In the genomic region with DNA sequence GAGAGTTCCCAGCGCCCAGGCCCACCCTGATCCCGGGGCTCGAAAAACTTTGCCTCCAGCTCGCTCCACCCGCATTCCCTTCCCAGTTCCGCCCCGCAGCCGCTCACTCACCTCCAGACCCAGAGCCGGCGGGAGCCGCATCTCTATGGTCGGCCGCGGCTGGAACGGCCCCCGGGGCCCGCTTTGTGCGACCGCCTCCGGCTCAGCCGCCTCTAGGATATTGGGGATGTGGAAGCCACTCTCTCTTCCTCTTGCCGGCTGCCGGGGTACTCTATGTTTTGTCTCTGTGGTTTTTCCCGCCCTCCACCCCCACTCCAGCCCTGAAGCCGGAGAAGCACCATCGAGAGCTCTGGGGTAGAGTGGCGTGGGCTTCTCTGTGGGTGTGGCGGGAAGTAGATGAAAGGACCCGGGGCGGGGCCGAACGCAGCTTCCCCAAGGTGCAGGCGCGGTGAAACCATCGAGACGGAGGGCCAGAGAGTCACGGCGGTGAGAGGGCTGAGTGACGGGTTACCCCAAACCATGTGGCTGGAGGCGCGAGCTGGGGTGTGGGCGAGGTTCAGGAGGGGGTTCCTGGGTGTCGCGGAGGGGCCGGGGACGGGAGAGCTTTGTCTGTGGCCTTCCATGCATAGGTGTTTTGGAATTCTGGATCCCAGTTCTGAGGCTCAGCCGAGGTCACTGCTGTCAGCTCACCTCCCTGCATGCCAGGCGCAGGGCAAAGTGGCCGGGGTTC, we compare ENCODE assay signal across 8 cellular contexts. TPM values are rescaled to one million over a fixed set of nuclear protein-coding genes. Genes with fewer than 3 reads are reported as not detected.
DNase-seq lines count a peak whose midpoint lies in the region; ATAC-seq and TF ChIP-seq lines count a peak whose summit lies in the region.

Gene BCS1L, plus strand, starts transcription at position 426 of the 730 bp plus-strand sequence. CDS start 1,305 bp downstream, outside the sequence.
Gene ZNF142, minus strand, starts transcription at position 366 of the 730 bp plus-strand sequence. CDS start 3,194 bp downstream, outside the sequence.

- H2AFZ ChIP-seq in GM23338 (peak within 1 kb of the TSS; percentile 98), fibroblast of lung (ENCODE audit: low read length) (peak within 1 kb of the TSS; percentile 83)

- peak within 1 kb of the TSS; percentile 95 for H3K4me3 Mint-ChIP-seq in GM23338
- H3K4me3 Mint-ChIP-seq in activated T-helper 1 cell treated with anti-CD3 and anti-CD28 coated beads, Interleukin-12 subunit alpha, Interleukin-12 subunit beta, Interleukin-2, Interleukin-4 antibody, amounts not matched to agents 30 ng/mL and 10 ng/mL and 1 ng/mL, durations not matched to agents 14 hours and 24 hours and 36 hours = peak within 1 kb of the TSS; percentile 99
- H3K4me3 Mint-ChIP-seq in naive thymus-derived CD4-positive, alpha-beta T cell = peak within 1 kb of the TSS; percentile 90 to 99 (median 98)
- peak within 1 kb of the TSS; percentile 88 for H3K4me3 Mint-ChIP-seq in stimulated activated memory B cell treated with anti-CD40 and anti-IgM and Interleukin-4, amounts not matched to agents 10 μg/mL and 1 μg/mL and 100 μg/mL, for 72 hours

- H3F3A ChIP-seq in DOHH2 (ENCODE audit: control insufficient read depth, insufficient read depth) (no peaks in the 10 kb centered on the region), GM23338 (replicated peaks; ENCODE audit: low read depth) (0 out of 2 replicates have a peak, but pooled peaks cover 12% of the 10 kb centered on the region)

- peak within 1 kb of the TSS; percentile 89 for H3K27ac Mint-ChIP-seq in GM23338
- peak within 1 kb of the TSS; percentile 97 for H3K27ac Mint-ChIP-seq in activated T-helper 1 cell treated with anti-CD3 and anti-CD28 coated beads, Interleukin-12 subunit alpha, Interleukin-12 subunit beta, Interleukin-2, Interleukin-4 antibody, amounts not matched to agents 30 ng/mL and 10 ng/mL and 1 ng/mL, durations not matched to agents 14 hours and 24 hours and 36 hours
- H3K27ac Mint-ChIP-seq in naive thymus-derived CD4-positive, alpha-beta T cell = peak within 1 kb of the TSS; percentile 74 to 96 (median 93)
- peak within 1 kb of the TSS; percentile 80 for H3K27ac Mint-ChIP-seq in stimulated activated memory B cell treated with anti-CD40 and anti-IgM and Interleukin-4, amounts not matched to agents 10 μg/mL and 1 μg/mL and 100 μg/mL, for 72 hours

- H3K27me3 ChIP-seq in DOHH2 (ENCODE audit: control insufficient read depth, low read length) = no peaks in the 10 kb centered on the region
- no peaks in the 10 kb centered on the region for H3K27me3 ChIP-seq in GM23338 (ENCODE audit: insufficient read depth)
- H3K27me3 ChIP-seq in fibroblast of lung (ENCODE audit: control insufficient read depth, insufficient read depth, low read length) = no peaks in the 10 kb centered on the region
- no peaks in the 10 kb centered on the region for H3K27me3 ChIP-seq in naive thymus-derived CD4-positive, alpha-beta T cell (ENCODE audit: control insufficient read depth in 2 of 2, insufficient read depth in 2 of 2, low read length in 2 of 2)

- intact Hi-C loops in activated T-helper 1 cell treated with anti-CD3 and anti-CD28 coated beads, Interleukin-12 subunit alpha, Interleukin-12 subunit beta, Interleukin-2, Interleukin-4 antibody, amounts not matched to agents 30 ng/mL and 10 ng/mL and 1 ng/mL, durations not matched to agents 14 hours and 24 hours and 36 hours (cut with micrococcal nuclease) = loop anchor here (1.0 to 5.0 kb wide), 13 partner anchors 13 to 729 kb away; partner anchors contain the start of genes AAMP, ANKZF1, ARPC2 and ATG9A
- intact Hi-C loops in naive thymus-derived CD4-positive, alpha-beta T cell (cut with micrococcal nuclease) = loop anchor here (1.0 to 5.0 kb wide), 16 partner anchors 13 to 729 kb away; partner anchors contain the start of genes AAMP (in 2 of the 2), CNOT9 (in 2 of the 2), PNKD (in 2 of the 2) and RNF25 (in 2 of the 2)

- H3K79me2 ChIP-seq in DOHH2 (ENCODE audit: control insufficient read depth, low read length) (peaks cover 64% of the 10 kb centered on the region), GM23338 (replicated peaks; ENCODE audit: insufficient read depth) (peaks cover 16% of the 10 kb centered on the region), fibroblast of lung (ENCODE audit: control insufficient read depth, insufficient read depth, low read length) (peaks cover 20% of the 10 kb centered on the region)

- H3K9me3 Mint-ChIP-seq in GM23338 = no peaks in the 10 kb centered on the region
- H3K9me3 Mint-ChIP-seq in activated T-helper 1 cell treated with anti-CD3 and anti-CD28 coated beads, Interleukin-12 subunit alpha, Interleukin-12 subunit beta, Interleukin-2, Interleukin-4 antibody, amounts not matched to agents 30 ng/mL and 10 ng/mL and 1 ng/mL, durations not matched to agents 14 hours and 24 hours and 36 hours = no peaks in the 10 kb centered on the region
- H3K9me3 Mint-ChIP-seq in naive thymus-derived CD4-positive, alpha-beta T cell = no peaks in the 10 kb centered on the region
- H3K9me3 Mint-ChIP-seq in stimulated activated memory B cell treated with anti-CD40 and anti-IgM and Interleukin-4, amounts not matched to agents 10 μg/mL and 1 μg/mL and 100 μg/mL, for 72 hours = no peaks in the 10 kb centered on the region

- H3K36me3 ChIP-seq in DOHH2 (ENCODE audit: control insufficient read depth, low read length) = peaks cover 78% of the 10 kb centered on the region
- peaks cover 22% of the 10 kb centered on the region for H3K36me3 ChIP-seq in GM23338 (ENCODE audit: insufficient read depth)
- peaks cover 25% of the 10 kb centered on the region for H3K36me3 ChIP-seq in fibroblast of lung (ENCODE audit: control insufficient read depth, insufficient read depth, low read length)
- H3K36me3 ChIP-seq in naive thymus-derived CD4-positive, alpha-beta T cell (ENCODE audit: control insufficient read depth in 2 of 3, insufficient read depth in 3 of 3, low read length in 3 of 3) = peaks cover 9 to 56% (median 15%) of the 10 kb centered on the region in 3 experiments

- CTCF ChIA-PET in naive thymus-derived CD4-positive, alpha-beta T cell (lab: Charles Lee) = interaction anchor here (0.6 to 3.4 kb wide), 9 partner anchors 11 to 234 kb away, joined by 3 to 11 read pairs (median 5); partner anchors contain the start of genes RNF25 and STK36

- ATAC-seq in GM23338 = peak; percentile 93
- ATAC-seq in naive thymus-derived CD4-positive, alpha-beta T cell = peak; percentile 99
- peak; percentile 99 for ATAC-seq in stimulated activated memory B cell treated with anti-CD40 and anti-IgM and Interleukin-4, amounts not matched to agents 10 μg/mL and 1 μg/mL and 100 μg/mL, for 72 hours

- H3K4me1 ChIP-seq in DOHH2 (ENCODE audit: control insufficient read depth, low read length) = peaks cover 20% of the 10 kb centered on the region
- peaks cover 5% of the 10 kb centered on the region for H3K4me1 ChIP-seq in GM23338 (ENCODE audit: insufficient read depth)
- no peaks in the 10 kb centered on the region for H3K4me1 ChIP-seq in fibroblast of lung (ENCODE audit: control insufficient read depth, extremely low read depth, insufficient read depth, low read length)
- peaks cover 7 to 15% of the 10 kb centered on the region in 2 donors for H3K4me1 ChIP-seq in naive thymus-derived CD4-positive, alpha-beta T cell (ENCODE audit: control insufficient read depth in 2 of 2, insufficient read depth in 2 of 2, low read length in 2 of 2)

- H4K20me1 ChIP-seq in DOHH2 (ENCODE audit: control insufficient read depth, insufficient read depth, low read depth, low read length) (peaks cover 5% of the 10 kb centered on the region; the same call in 1 of the 2 replicates), GM23338 (replicated peaks; ENCODE audit: insufficient read depth) (peaks cover 16% of the 10 kb centered on the region), fibroblast of lung (ENCODE audit: control insufficient read depth, extremely low read depth, insufficient read depth, low read length) (no peaks in the 10 kb centered on the region)

- POLR2A ChIA-PET in naive thymus-derived CD4-positive, alpha-beta T cell (lab: Charles Lee) = interaction anchor here (0.7 to 4.2 kb wide), 11 partner anchors 9 to 341 kb away, joined by 3 to 69 read pairs (median 4); partner anchors contain the start of genes CTDSP1, RNF25 and STK36

- peak; percentile 97 for DNase-seq in GM23338 (ENCODE audit: low spot score)
- peak; percentile 36 for DNase-seq in LNCaP clone FGC (ENCODE audit: low read depth)
- DNase-seq in RPMI8226 = peak; percentile 91
- DNase-seq in activated T-helper 1 cell treated with anti-CD3 and anti-CD28 coated beads, Interleukin-12 subunit alpha, Interleukin-12 subunit beta, Interleukin-2, Interleukin-4 antibody, amounts not matched to agents 30 ng/mL and 10 ng/mL and 1 ng/mL, durations not matched to agents 14 hours and 24 hours and 36 hours (ENCODE audit: low spot score) = peak; percentile 92
- DNase-seq in fibroblast of lung (ENCODE audit: low read depth in 2 of 2) = peak; percentile 84 to 85
- DNase-seq in naive thymus-derived CD4-positive, alpha-beta T cell = peak; percentile 75 to 95 (median 90)

- H3K9me3 ChIP-seq in DOHH2 (ENCODE audit: control insufficient read depth, insufficient read depth, low read length) (no peaks in the 10 kb centered on the region), fibroblast of lung (ENCODE audit: control insufficient read depth, insufficient read depth, low read depth, low read length) (no peaks in the 10 kb centered on the region)
- no peaks in the 10 kb centered on the region for H3K9me3 ChIP-seq in naive thymus-derived CD4-positive, alpha-beta T cell (ENCODE audit: control insufficient read depth in 2 of 3, low read length in 3 of 3)

- H3K27me3 Mint-ChIP-seq in GM23338 (ENCODE audit: insufficient read depth, low read depth, poor library complexity) = no peaks in the 10 kb centered on the region
- H3K27me3 Mint-ChIP-seq in activated T-helper 1 cell treated with anti-CD3 and anti-CD28 coated beads, Interleukin-12 subunit alpha, Interleukin-12 subunit beta, Interleukin-2, Interleukin-4 antibody, amounts not matched to agents 30 ng/mL and 10 ng/mL and 1 ng/mL, durations not matched to agents 14 hours and 24 hours and 36 hours (ENCODE audit: insufficient read depth) = no peaks in the 10 kb centered on the region
- no peaks in the 10 kb centered on the region for H3K27me3 Mint-ChIP-seq in naive thymus-derived CD4-positive, alpha-beta T cell
- no peaks in the 10 kb centered on the region for H3K27me3 Mint-ChIP-seq in stimulated activated memory B cell treated with anti-CD40 and anti-IgM and Interleukin-4, amounts not matched to agents 10 μg/mL and 1 μg/mL and 100 μg/mL, for 72 hours

- peak within 1 kb of the TSS; percentile 35 for H3K9ac ChIP-seq in fibroblast of lung (ENCODE audit: insufficient read depth, low read length)

- H3K4me2 ChIP-seq in DOHH2 (ENCODE audit: low read length) (peak within 1 kb of the TSS; percentile 67), GM23338 (peak within 1 kb of the TSS; percentile 95), fibroblast of lung (ENCODE audit: extremely low read depth, insufficient read depth, low read length) (peak within 1 kb of the TSS; percentile 97)

- peak within 1 kb of the TSS; percentile 58 for H3K27ac ChIP-seq in DOHH2 (ENCODE audit: low read depth, low read length)
- H3K27ac ChIP-seq in GM23338 (ENCODE audit: low read depth) = peak within 1 kb of the TSS; percentile 81
- peak within 1 kb of the TSS; percentile 57 for H3K27ac ChIP-seq in fibroblast of lung (ENCODE audit: insufficient read depth, low read length)
- peak within 1 kb of the TSS; percentile 80 for H3K27ac ChIP-seq in naive thymus-derived CD4-positive, alpha-beta T cell (ENCODE audit: low read depth, low read length)

- H3K4me3 ChIP-seq in DOHH2 (ENCODE audit: low read length) (peak within 1 kb of the TSS; percentile 80), GM23338 (peak within 1 kb of the TSS; percentile 97), LNCaP clone FGC (ENCODE audit: low read depth, low read length) (peak within 1 kb of the TSS; percentile 94), fibroblast of lung (replicated peaks in 1 of 4; ENCODE audit: control extremely low read depth in 1 of 4, insufficient read depth in 1 of 4, low read depth in 3 of 4, low read length in 4 of 4) (peak within 1 kb of the TSS; percentile 40 to 95 (median 74))
- peak within 1 kb of the TSS; percentile 83 for H3K4me3 ChIP-seq in naive thymus-derived CD4-positive, alpha-beta T cell (ENCODE audit: low read length)

- peaks cover 8% of the 10 kb centered on the region for H3K4me1 Mint-ChIP-seq in GM23338
- H3K4me1 Mint-ChIP-seq in activated T-helper 1 cell treated with anti-CD3 and anti-CD28 coated beads, Interleukin-12 subunit alpha, Interleukin-12 subunit beta, Interleukin-2, Interleukin-4 antibody, amounts not matched to agents 30 ng/mL and 10 ng/mL and 1 ng/mL, durations not matched to agents 14 hours and 24 hours and 36 hours (ENCODE audit: low read depth) = peaks cover 29% of the 10 kb centered on the region
- H3K4me1 Mint-ChIP-seq in naive thymus-derived CD4-positive, alpha-beta T cell = peaks cover 25 to 45% (median 38%) of the 10 kb centered on the region in 7 donors
- peaks cover 45% of the 10 kb centered on the region for H3K4me1 Mint-ChIP-seq in stimulated activated memory B cell treated with anti-CD40 and anti-IgM and Interleukin-4, amounts not matched to agents 10 μg/mL and 1 μg/mL and 100 μg/mL, for 72 hours

- H3K9me2 ChIP-seq in DOHH2 (replicated peaks; ENCODE audit: control insufficient read depth, low read length) (no peaks in the 10 kb centered on the region), GM23338 (ENCODE audit: insufficient read depth) (no peaks in the 10 kb centered on the region)

- H3K36me3 Mint-ChIP-seq in GM23338 (ENCODE audit: low read depth) = peaks cover 58% of the 10 kb centered on the region
- H3K36me3 Mint-ChIP-seq in activated T-helper 1 cell treated with anti-CD3 and anti-CD28 coated beads, Interleukin-12 subunit alpha, Interleukin-12 subunit beta, Interleukin-2, Interleukin-4 antibody, amounts not matched to agents 30 ng/mL and 10 ng/mL and 1 ng/mL, durations not matched to agents 14 hours and 24 hours and 36 hours (ENCODE audit: low read depth) = peaks cover 32% of the 10 kb centered on the region
- H3K36me3 Mint-ChIP-seq in naive thymus-derived CD4-positive, alpha-beta T cell = peaks cover 0 to 24% (median 4%) of the 10 kb centered on the region in 5 donors
- peaks cover 47% of the 10 kb centered on the region for H3K36me3 Mint-ChIP-seq in stimulated activated memory B cell treated with anti-CD40 and anti-IgM and Interleukin-4, amounts not matched to agents 10 μg/mL and 1 μg/mL and 100 μg/mL, for 72 hours

- TF ChIP-seq CTCF in DOHH2 (IDR thresholded peaks at IDR 0.05; ENCODE audit: low read depth, low read length, poor library complexity, severe bottlenecking) (no peak), GM23338 (conservative IDR thresholded peaks at IDR 0.05; ENCODE audit: low read depth in 2 of 2) (no peak), LNCaP clone FGC (IDR thresholded peaks at IDR 0.05; ENCODE audit: control insufficient read depth, extremely low read depth, insufficient read depth) (no peak), fibroblast of lung (conservative IDR thresholded peaks at IDR 0.05 in 1 of 2, IDR thresholded peaks at IDR 0.05 in 1 of 2; ENCODE audit: low read depth in 1 of 2, low read length in 2 of 2) (no peak)

RNA-seq across cellular contexts. Expression of gene BCS1L, which starts in this region (rescaled TPM):
- 16.9 and 23.5 TPM in 2 replicates for total RNA-seq in GM23338 (2014; rRNA removed; shearing (Covaris generic))
- polyA plus RNA-seq in GM23338 (2016; fragmentation: Nextera tagmentation; extraction: Ambion mirVana) (28.9 and 31.6 TPM in 2 replicates), fibroblast of lung (28.8 and 38.8 TPM in 2 replicates)
- 85.1 and 85.3 TPM in 2 replicates for total RNA-seq in activated T-helper 1 cell treated with anti-CD3 and anti-CD28 coated beads, Interleukin-12 subunit alpha, Interleukin-12 subunit beta, Interleukin-2, Interleukin-4 antibody, amounts not matched to agents 30 ng/mL and 10 ng/mL and 1 ng/mL, durations not matched to agents 14 hours and 24 hours and 36 hours
- total RNA-seq in fibroblast of lung = 26.2 and 38.3 TPM in 2 replicates
- polyA plus RNA-seq in fibroblast of lung (2012) = 26.7 and 41.7 TPM in 2 replicates
- 48.1 and 78.3 TPM in 2 replicates for polyA minus RNA-seq in fibroblast of lung (ENCODE audit: low replicate concordance)
- total RNA-seq in naive thymus-derived CD4-positive, alpha-beta T cell = 10 to 100 TPM; 21.4 to 62.0 (median 49.0) TPM
- 10 to 100 TPM; 15.5 to 21.2 TPM for polyA plus RNA-seq in naive thymus-derived CD4-positive, alpha-beta T cell

RNA-seq across cellular contexts. Expression of gene ZNF142, which starts in this region (rescaled TPM):
- total RNA-seq in GM23338 (2014; rRNA removed; shearing (Covaris generic)) = 26.4 and 32.8 TPM in 2 replicates
- polyA plus RNA-seq in GM23338 (2016; fragmentation: Nextera tagmentation; extraction: Ambion mirVana) (14.6 and 14.9 TPM in 2 replicates), fibroblast of lung (4.3 and 8.1 TPM in 2 replicates)
- 61.8 and 64.4 TPM in 2 replicates for total RNA-seq in activated T-helper 1 cell treated with anti-CD3 and anti-CD28 coated beads, Interleukin-12 subunit alpha, Interleukin-12 subunit beta, Interleukin-2, Interleukin-4 antibody, amounts not matched to agents 30 ng/mL and 10 ng/mL and 1 ng/mL, durations not matched to agents 14 hours and 24 hours and 36 hours
- total RNA-seq in fibroblast of lung = 5.6 and 7.3 TPM in 2 replicates
- 7.8 and 9.4 TPM in 2 replicates for polyA plus RNA-seq in fibroblast of lung (2012)
- 60.5 and 107 TPM in 2 replicates for polyA minus RNA-seq in fibroblast of lung (ENCODE audit: low replicate concordance)
- 10 to 100 TPM; 38.7 to 49.8 (median 40.8) TPM for total RNA-seq in naive thymus-derived CD4-positive, alpha-beta T cell
- polyA plus RNA-seq in naive thymus-derived CD4-positive, alpha-beta T cell = 10 to 100 TPM in 1 of 2 donors, 1 to 10 TPM in 1; 6.0 to 14.3 TPM

Comparison
In these comparisons a context has a peak if more than half of its experiments do, and no peak if none do; other contexts are left out.
1. Peak in every context shown above with its lines: DNase-seq, ATAC-seq, H3K4me3 ChIP-seq and H3K27ac ChIP-seq.
2. DNase-seq: peak in every context shown above with its lines; median percentile 97 in GM23338; 92 in activated T-helper 1 cell treated with anti-CD3 and anti-CD28 coated beads, Interleukin-12 subunit alpha, Interleukin-12 subunit beta, Interleukin-2, Interleukin-4 antibody, amounts not matched to agents 30 ng/mL and 10 ng/mL and 1 ng/mL, durations not matched to agents 14 hours and 24 hours and 36 hours; 91 in RPMI8226; 90 in naive thymus-derived CD4-positive, alpha-beta T cell; 84 in fibroblast of lung; 36 in LNCaP clone FGC.